20 cellular contexts compared by ENCODE assay signal in genomic region chr2:8987413-8987812, GRCh38. TPM values are rescaled to one million over a fixed set of nuclear protein-coding genes. Genes with fewer than 3 reads are reported as not detected.
A peak's percentile ranks its signal among the peaks of the same experiment; 100 is the strongest.
DNase-seq lines count a peak whose midpoint lies in the region; ATAC-seq, FAIRE-seq and TF ChIP-seq lines count a peak whose summit lies in the region.
"Had no signal": no experiment of that assay in that cellular context is flagged by ENCODE, and none has a peak within 500 bp of the region (broad histone marks: within the 10 kb centered on the region; RNA-seq: fewer than 3 reads in every experiment).

No MANE protein-coding gene starts in this region.

- no peaks in the 10 kb centered on the region for H3K9me2 ChIP-seq in GM23248 (ENCODE audit: insufficient read depth)

- no peaks in the 10 kb centered on the region for H3K9me3 ChIP-seq in GM23248 (ENCODE audit: low read depth)
- H3K9me3 ChIP-seq in RWPE2 (ENCODE audit: severe bottlenecking) = no peaks in the 10 kb centered on the region
- no peaks in the 10 kb centered on the region for H3K9me3 ChIP-seq in adrenal gland (replicated peaks in 1 of 3)
- H3K9me3 ChIP-seq: mucosa of descending colon, ovary, suprapubic skin had no signal

- H3K4me3 ChIP-seq in GM23248 (peak overlapping the region; percentile 12; the same call in 1 of the 2 replicates), RWPE2 (ENCODE audit: severe bottlenecking) (no peak overlapping the region), fibroblast of mammary gland (ENCODE audit: control insufficient read depth, low read depth, low read length) (no peak overlapping the region), adrenal gland (no peak overlapping the region)
- H3K4me3 ChIP-seq: lung, mucosa of descending colon, ovary, suprapubic skin had no signal

- no peak overlapping the region for H2AFZ ChIP-seq in GM23248

- no peaks in the 10 kb centered on the region for H3K27me3 ChIP-seq in GM23248 (replicated peaks; ENCODE audit: insufficient read depth)
- H3K27me3 ChIP-seq in RWPE2 (ENCODE audit: insufficient read depth, poor library complexity, severe bottlenecking) = no peaks in the 10 kb centered on the region
- no peaks in the 10 kb centered on the region for H3K27me3 ChIP-seq in adrenal gland
- H3K27me3 ChIP-seq: suprapubic skin had no signal

- peak overlapping the region; percentile 66 for H3K27ac ChIP-seq in GM23248
- H3K27ac ChIP-seq in RWPE2 (ENCODE audit: poor library complexity, severe bottlenecking) = no peak overlapping the region
- H3K27ac ChIP-seq in adrenal gland = no peak overlapping the region
- H3K27ac ChIP-seq: ovary, suprapubic skin had no signal

- TF ChIP-seq CTCF in RWPE2 (IDR thresholded peaks at IDR 0.05; ENCODE audit: poor library complexity, severe bottlenecking) = no peak
- TF ChIP-seq CTCF in fibroblast of mammary gland (conservative IDR thresholded peaks at IDR 0.05; ENCODE audit: control insufficient read depth, insufficient read depth, low read depth, low read length) = no peak
- no peak for TF ChIP-seq CTCF in adrenal gland (IDR thresholded peaks at IDR 0.05)
- TF ChIP-seq CTCF in D721Med (IDR thresholded peaks at IDR 0.05; ENCODE audit: insufficient read depth, missing control alignments) = no peak

- H3K36me3 ChIP-seq in GM23248 (ENCODE audit: low read depth) = no peaks in the 10 kb centered on the region
- no peaks in the 10 kb centered on the region for H3K36me3 ChIP-seq in RWPE2 (ENCODE audit: low read depth)
- no peaks in the 10 kb centered on the region for H3K36me3 ChIP-seq in adrenal gland (replicated peaks in 1 of 2)
- H3K36me3 ChIP-seq: ovary, suprapubic skin had no signal

- peaks cover 97% of the 10 kb centered on the region for H3K79me2 ChIP-seq in GM23248 (ENCODE audit: insufficient read depth)

- DNase-seq in GM23248 (peak; percentile 82), RWPE2 (ENCODE audit: low spot score) (no peak), fibroblast of mammary gland (ENCODE audit: low read depth) (peak; percentile 65), adrenal gland (no peak), D721Med (ENCODE audit: insufficient read length, low spot score) (no peak)
- DNase-seq: activated naive CD4-positive, alpha-beta T cell; CD8-positive, alpha-beta T cell; effector CD4-positive, alpha-beta T cell; GF-D8; mucosa of descending colon; NK-92 treated with Interleukin-12 subunit alpha and Interleukin-12 subunit beta, amount 100 ng/mL, for 24 hours; ovary; SHP77 treated with DMSO at 0.1 percent for 48 hours; stimulated activated naive B cell treated with anti-CD40 and anti-IgM and Interleukin-4, amounts not matched to agents 10 μg/mL and 1 μg/mL and 100 μg/mL, for 72 hours; SW 1271 had no signal

- in situ Hi-C loops in GM23248 (cut with MboI) = no loop called here

- 46 to 53% methylated on average over 3 of the region's 3 CpGs for WGBS in GM23248 (ENCODE audit: low coverage in 1 of 2, low lambda C conversion rate in 2 of 2, missing lambda C conversion rate in 2 of 2), 2 experiments
- 89 to 96% (median 93%) methylated on average over 3 of the region's 3 CpGs for WGBS in adrenal gland, 4 donors

- FAIRE-seq in D721Med (lab: Jason Lieb, UNC) = no peak

- H3K9ac ChIP-seq in GM23248 = no peak overlapping the region

- ATAC-seq in RWPE2 (ENCODE audit: low read depth) (0 out of 3 replicates have a peak, but pooled peaks have one; percentile 35), GM21360 (IDR thresholded peaks at IDR 0.05; ENCODE audit: unreplicated experiment) (no peak), GM19351 (IDR thresholded peaks at IDR 0.05; ENCODE audit: unreplicated experiment) (no peak)
- ATAC-seq: CD8-positive, alpha-beta T cell; mucosa of descending colon; natural killer cell treated with Interleukin-12 subunit alpha and Interleukin-12 subunit beta and Interleukin-15 and Interleukin-18, amount 100 ng/mL, for 72 hours; stimulated activated naive B cell treated with anti-CD40 and anti-IgM and Interleukin-4, amounts not matched to agents 10 μg/mL and 1 μg/mL and 100 μg/mL, for 72 hours had no signal

- no peak for TF ChIP-seq POLR2A in adrenal gland (IDR thresholded peaks at IDR 0.05)

- peaks cover 44% of the 10 kb centered on the region for H3F3A ChIP-seq in GM23248 (ENCODE audit: insufficient read depth)

- H3K4me1 ChIP-seq in GM23248 (ENCODE audit: insufficient read depth) (peaks cover 71% of the 10 kb centered on the region), RWPE2 (ENCODE audit: insufficient read depth, poor library complexity, severe bottlenecking) (peaks cover 23% of the 10 kb centered on the region), adrenal gland (replicated peaks in 1 of 2) (no peaks in the 10 kb centered on the region)
- H3K4me1 ChIP-seq: suprapubic skin had no signal

- H3K4me2 ChIP-seq in GM23248 (ENCODE audit: unreplicated experiment) = peak overlapping the region; percentile 63

- intact Hi-C loops in adrenal gland (cut with DNase I) = no loop called here

- no peaks in the 10 kb centered on the region for H4K20me1 ChIP-seq in GM23248 (ENCODE audit: insufficient read depth)

RNA-seq across cellular contexts. Expression of gene MBOAT2, which starts 16.1 kb away (rescaled TPM):
- 87.4 and 116 TPM in 2 replicates for total RNA-seq in GM23248 (2014; rRNA removed; shearing (Covaris generic))
- 103 and 107 TPM in 2 replicates for polyA plus RNA-seq in GM23248 (2016; fragmentation: Nextera tagmentation; extraction: Ambion mirVana)
- 1 to 10 TPM in 6 of 8 donors, under 1 TPM in 2; 0.24 to 3.8 (median 2.1) TPM for total RNA-seq in adrenal gland
- 1 to 10 TPM; 1.9 to 3.7 (median 3.4) TPM for polyA plus RNA-seq in adrenal gland

Comparison
In these comparisons a context has a peak if more than half of its experiments do, and no peak if none do; other contexts are left out.
1. DNase-seq: peak in GM23248 (single experiment) and fibroblast of mammary gland (single experiment); none in RWPE2 (single experiment), adrenal gland (0 of 7) and D721Med (single experiment).
2. RNA of gene MBOAT2, which starts 16.1 kb away (total RNA-seq): 87.4 to 116 TPM in GM23248; 0.24 to 3.8 TPM in adrenal gland; every median in the first group is over 10 times any median in the second.